Comparison of ENCODE assay signal across 2 cellular contexts in the genomic region with DNA sequence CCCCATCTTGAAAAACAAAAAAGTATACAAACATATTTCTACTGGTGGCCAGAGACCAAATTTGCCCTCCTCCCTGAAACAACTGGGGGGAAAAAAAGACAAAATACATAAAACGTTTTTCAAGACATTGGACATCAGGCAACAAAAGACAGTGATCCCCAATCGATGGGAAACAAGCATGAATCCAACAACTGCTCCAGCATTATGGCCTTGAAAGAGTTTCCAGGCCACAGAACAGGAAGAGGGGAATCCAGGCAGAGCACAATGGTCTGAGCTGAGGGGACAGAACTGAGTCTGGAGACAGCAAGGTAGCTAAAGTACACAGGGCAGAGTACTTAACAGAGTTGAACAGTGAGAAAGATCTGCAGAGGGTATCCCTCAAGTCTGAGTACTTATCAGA.
TF ChIP-seq lines count a peak whose summit lies in the region.

No MANE protein-coding gene starts in this region.

TF ChIP-seq in HEK293, 187 proteins besides CTCF, POLR2A, EP300 and RAD21:
- TF ChIP-seq ZNF777 (tag by site-specific recombination; IDR thresholded peaks at IDR 0.05; ENCODE audit: borderline replicate concordance) (no peak), MZF1 (tag by site-specific recombination; IDR thresholded peaks at IDR 0.05; ENCODE audit: borderline replicate concordance) (peak; percentile 59; the same call in 1 of the 2 replicates)

TF ChIP-seq in GM12878, 131 proteins besides CTCF, POLR2A, EP300 and RAD21:
- TF ChIP-seq SMC3 (IDR thresholded peaks at IDR 0.05; ENCODE audit: borderline replicate concordance, low read length) (no peak), HDGF (IDR thresholded peaks at IDR 0.05) (no peak), POLR2AphosphoS5 (IDR thresholded peaks at IDR 0.05; ENCODE audit: low read length) (no peak), NR2C1 (IDR thresholded peaks at IDR 0.05) (no peak)
